ENCODE assay signal across 9 cellular contexts in the genomic region with DNA sequence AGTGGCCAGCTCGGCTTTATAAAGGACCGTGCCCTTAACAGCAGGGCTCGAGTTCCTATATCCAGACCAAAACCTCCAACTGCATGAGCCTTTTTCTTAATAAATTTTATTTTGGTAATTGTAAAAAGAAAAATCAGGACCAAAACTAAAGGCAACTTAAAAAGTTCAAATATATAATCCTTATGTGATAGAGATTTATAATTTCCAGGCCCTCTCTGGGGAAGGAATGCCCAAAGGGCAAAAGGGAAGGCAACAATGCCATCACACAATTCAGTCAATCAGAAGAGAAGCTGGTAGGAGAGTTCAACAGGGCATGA. TPM values are rescaled to one million over a fixed set of nuclear protein-coding genes. Genes with fewer than 3 reads are reported as not detected.
A peak's percentile ranks its signal among the peaks of the same experiment; 100 is the strongest.
DNase-seq lines count a peak whose midpoint lies in the region; ATAC-seq and TF ChIP-seq lines count a peak whose summit lies in the region.
"Had no signal": no experiment of that assay in that cellular context is flagged by ENCODE, and none has a peak within 500 bp of the region (broad histone marks: within the 10 kb centered on the region; RNA-seq: fewer than 3 reads in every experiment).

No MANE protein-coding gene starts in this region.

- dilution Hi-C loops in mammary epithelial cell (cut with HindIII; ENCODE audit: low sequenced_read_pairs), result loop anchor here (5.0 kb wide), 1 partner anchor 108 kb away; the partner anchor contains the start of genes DHRS1 and NOP9

- H3K4me1 ChIP-seq in mammary epithelial cell (ENCODE audit: insufficient read depth, low read length), result peaks cover 14% of the 10 kb centered on the region

- no peaks in the 10 kb centered on the region for H4K20me1 ChIP-seq in mammary epithelial cell (ENCODE audit: insufficient read depth, low read length)

- H3K9me3 Mint-ChIP-seq in natural killer cell, result no peaks in the 10 kb centered on the region

- DNase-seq in AG09309 (ENCODE audit: low read depth) (no peak), mammary epithelial cell (no peak), natural killer cell (no peak), GF-D8 (lab: John Stamatoyannopoulos, UW) (no peak), UCSD-AML1 (lab: John Stamatoyannopoulos, UW; ENCODE audit: unreplicated experiment) (no peak)
- DNase-seq in Jurkat, Clone E6-1 (ENCODE audit: low read depth, low spot score), result no peak

- intact Hi-C loops in mammary epithelial cell (cut with micrococcal nuclease), result loop anchor here (2.0 kb wide), 3 partner anchors 24 to 74 kb away; partner anchors contain the start of genes CHMP4A, DCAF11, GMPR2 and NEDD8
- intact Hi-C loops in natural killer cell (cut with micrococcal nuclease), result loop anchor here (2.0 kb wide), 3 partner anchors 42 to 110 kb away; partner anchors contain the start of genes DCAF11, DHRS1, NOP9 and NRL

- peak overlapping the region; percentile 17 for H3K27ac ChIP-seq in mammary epithelial cell (ENCODE audit: insufficient read depth, low read depth, low read length)

- peak overlapping the region; percentile 76 for H3K4me2 ChIP-seq in mammary epithelial cell (ENCODE audit: insufficient read depth, low read depth, low read length)

- CTCF ChIA-PET in mammary epithelial cell (lab: Charles Lee; ENCODE audit: low non-redundant PET), result interaction anchor here (0.7 kb wide), 2 partner anchors 25 to 80 kb away, joined by 3 to 6 read pairs; no protein-coding TSS in a partner anchor

- H3K9me3 ChIP-seq in mammary epithelial cell (replicated peaks; ENCODE audit: insufficient read depth, low read length), result no peaks in the 10 kb centered on the region

- peak overlapping the region; percentile 83 to 97 for H3K27ac Mint-ChIP-seq in natural killer cell

- H3K79me2 ChIP-seq in mammary epithelial cell (ENCODE audit: insufficient read depth, low read length), result peaks cover 48% of the 10 kb centered on the region

- ATAC-seq in natural killer cell (no peak), HG03095 (IDR thresholded peaks at IDR 0.05; ENCODE audit: unreplicated experiment) (no peak), HG03521 (IDR thresholded peaks at IDR 0.05; ENCODE audit: unreplicated experiment) (no peak)

- H3K4me1 Mint-ChIP-seq in natural killer cell, result peaks cover 28 to 36% of the 10 kb centered on the region in 2 donors

- BruUV-seq in mammary epithelial cell (replicated peaks; lab: Mats Ljungman, UMichigan), result no TSS peak

- H3K27me3 ChIP-seq in mammary epithelial cell (ENCODE audit: insufficient read depth, low read length), result no peaks in the 10 kb centered on the region

- in situ Hi-C loops in mammary epithelial cell (cut with MboI; ENCODE audit: low sequenced_read_pairs in 2 of 2), result no loop called here

- TF ChIP-seq CTCF in AG09309 (IDR thresholded peaks at IDR 0.05; ENCODE audit: control insufficient read depth, insufficient read depth, low read depth, low read length, missing control alignments), result no peak
- no peak for TF ChIP-seq CTCF in mammary epithelial cell (conservative IDR thresholded peaks at IDR 0.05 in 1 of 2, IDR thresholded peaks at IDR 0.05 in 1 of 2; ENCODE audit: extremely low read depth in 1 of 2, insufficient read depth in 1 of 2, low read depth in 1 of 2, low read length in 2 of 2)
- TF ChIP-seq CTCF in natural killer cell (IDR thresholded peaks at IDR 0.05), result no peak

- H3K4me3 Mint-ChIP-seq in natural killer cell, result peak overlapping the region; percentile 85

- no peaks in the 10 kb centered on the region for H3K36me3 Mint-ChIP-seq in natural killer cell

- H3K4me3 ChIP-seq in AG09309 (ENCODE audit: control insufficient read depth, low read depth, low read length), result peak overlapping the region; percentile 59; the same call in 1 of the 2 replicates
- peak overlapping the region; percentile 85 for H3K4me3 ChIP-seq in Jurkat, Clone E6-1 (ENCODE audit: low read length)
- peak overlapping the region in 2 of 3 experiments; percentile 28 to 87 for H3K4me3 ChIP-seq in mammary epithelial cell (replicated peaks in 1 of 3; ENCODE audit: insufficient read depth in 1 of 3, low read depth in 2 of 3, low read length in 3 of 3)

- no peak overlapping the region for H2AFZ ChIP-seq in mammary epithelial cell (ENCODE audit: low read depth, low read length)

- no peaks in the 10 kb centered on the region for H3K27me3 Mint-ChIP-seq in natural killer cell (ENCODE audit: low read depth in 2 of 2)

- 0% methylated on average over 3 of the region's 3 CpGs for WGBS in mammary epithelial cell (ENCODE audit: low coverage, missing lambda C conversion rate)

- peaks cover 12% of the 10 kb centered on the region for H3K36me3 ChIP-seq in mammary epithelial cell (ENCODE audit: insufficient read depth, low read length)

- H3K9ac ChIP-seq in mammary epithelial cell (ENCODE audit: insufficient read depth, low read length), result no peak overlapping the region

RNA-seq across cellular contexts. Expression of gene IPO4, which starts 0.4 kb away (rescaled TPM):
- polyA plus RNA-seq in Jurkat, Clone E6-1 (2012; ENCODE audit: insufficient read depth, insufficient read length), result 34.3 TPM
- total RNA-seq in mammary epithelial cell (10 to 100 TPM; 44.2 to 60.2 TPM), natural killer cell (10 to 100 TPM; 46.2 to 61.5 (median 51.9) TPM)
- polyA plus RNA-seq in mammary epithelial cell, result 35.1 TPM
- polyA minus RNA-seq in mammary epithelial cell, result 75.4 TPM

RNA-seq across cellular contexts. Expression of gene TM9SF1, which starts 6.2 kb away (rescaled TPM):
- polyA plus RNA-seq in Jurkat, Clone E6-1 (2012; ENCODE audit: insufficient read depth, insufficient read length), result 14.5 TPM
- total RNA-seq in mammary epithelial cell (10 to 100 TPM; 50.9 to 64.2 TPM), natural killer cell (10 to 100 TPM; 15.2 to 32.1 (median 28.7) TPM)
- 46.1 TPM for polyA plus RNA-seq in mammary epithelial cell
- 19.9 TPM for polyA minus RNA-seq in mammary epithelial cell

RNA-seq across cellular contexts. Expression of gene TSSK4, which starts 16.5 kb away (rescaled TPM):
- polyA plus RNA-seq in Jurkat, Clone E6-1 (2012; ENCODE audit: insufficient read depth, insufficient read length), result 2.3 TPM
- total RNA-seq in mammary epithelial cell, result under 1 TPM in 1 of 2 donors, not detected in 1; 0.96 TPM
- polyA plus RNA-seq in mammary epithelial cell, result not detected
- polyA minus RNA-seq in mammary epithelial cell, result not detected
- 1 to 10 TPM; 1.3 to 2.9 (median 1.5) TPM for total RNA-seq in natural killer cell
- total RNA-seq: myocyte had no signal

RNA-seq across cellular contexts. Expression of gene REC8, which starts 17.1 kb away (rescaled TPM):
- polyA plus RNA-seq in Jurkat, Clone E6-1 (2012; ENCODE audit: insufficient read depth, insufficient read length), result 7.3 TPM
- 10 to 100 TPM in 1 of 2 donors, 1 to 10 TPM in 1; 2.7 to 15.0 TPM for total RNA-seq in mammary epithelial cell
- polyA plus RNA-seq in mammary epithelial cell, result 1.9 TPM
- 6.5 TPM for polyA minus RNA-seq in mammary epithelial cell
- total RNA-seq in natural killer cell, result 100 to 1,000 TPM in 2 of 3 donors, 10 to 100 TPM in 1; 77.7 to 138 (median 103) TPM

RNA-seq across cellular contexts. Expression of gene CHMP4A, which starts 24.3 kb away (rescaled TPM):
- 114 TPM for polyA plus RNA-seq in Jurkat, Clone E6-1 (2012; ENCODE audit: insufficient read depth, insufficient read length)
- total RNA-seq in mammary epithelial cell, result 10 to 100 TPM; 25.3 to 51.5 TPM
- polyA plus RNA-seq in mammary epithelial cell, result 61.2 TPM
- 1.9 TPM for polyA minus RNA-seq in mammary epithelial cell
- 100 to 1,000 TPM; 105 to 118 (median 115) TPM for total RNA-seq in natural killer cell
